1 cellular context compared by ENCODE assay signal in genomic region chr17:28812136-28812979, GRCh38.
TF ChIP-seq lines count a peak whose summit lies in the region.

No MANE protein-coding gene starts in this region.

TF ChIP-seq in HEK293, 187 proteins besides CTCF, POLR2A, EP300 and RAD21 (continued from another document and continues in another):
- TF ChIP-seq ZNF555 (tag by site-specific recombination; conservative IDR thresholded peaks at IDR 0.05): no peak
- no peak for TF ChIP-seq ZNF580 (tag by site-specific recombination; IDR thresholded peaks at IDR 0.05)
- TF ChIP-seq ZNF16 (tag by site-specific recombination; IDR thresholded peaks at IDR 0.05; ENCODE audit: low read depth): no peak
- TF ChIP-seq KLF8 (tag by site-specific recombination; IDR thresholded peaks at IDR 0.05): peak; percentile 73
- no peak for TF ChIP-seq ZNF362 (tag by site-specific recombination; IDR thresholded peaks at IDR 0.05)
- peak; percentile 54 for TF ChIP-seq ZBTB17 (tag by site-specific recombination; IDR thresholded peaks at IDR 0.05)
- no peak for TF ChIP-seq ZFP3 (tag by site-specific recombination; IDR thresholded peaks at IDR 0.05; ENCODE audit: low read depth)
- TF ChIP-seq ZNF133 (tag by site-specific recombination; IDR thresholded peaks at IDR 0.05): no peak
- peak; percentile 55 for TF ChIP-seq KLF10 (tag by site-specific recombination; IDR thresholded peaks at IDR 0.05)
- no peak for TF ChIP-seq HOXD13 (CRISPR knock-in tag; IDR thresholded peaks at IDR 0.05; ENCODE audit: borderline replicate concordance)
- TF ChIP-seq SP2 (tag by site-specific recombination; IDR thresholded peaks at IDR 0.05): peak; percentile 98
- TF ChIP-seq KLF1 (tag by site-specific recombination; IDR thresholded peaks at IDR 0.05): peak; percentile 8; the same call in 1 of the 2 replicates
- TF ChIP-seq GLIS2 (tag by site-specific recombination; IDR thresholded peaks at IDR 0.05): peak; percentile 98
- peak; percentile 50 for TF ChIP-seq ZFHX2 (tag by site-specific recombination; conservative IDR thresholded peaks at IDR 0.05)
- TF ChIP-seq REPIN1 (tag by site-specific recombination; IDR thresholded peaks at IDR 0.05; ENCODE audit: low read depth): no peak
- peak; percentile 90 for TF ChIP-seq ZBTB10 (tag by site-specific recombination; IDR thresholded peaks at IDR 0.05)
- TF ChIP-seq ZNF596 (tag by site-specific recombination; IDR thresholded peaks at IDR 0.05): no peak
- no peak; the same call in 1 of the 2 replicates for TF ChIP-seq MYNN (tag by site-specific recombination; IDR thresholded peaks at IDR 0.05; ENCODE audit: borderline replicate concordance)
- no peak for TF ChIP-seq ZNF521 (tag by site-specific recombination; IDR thresholded peaks at IDR 0.05)
- peak; percentile 32; the same call in 1 of the 2 replicates for TF ChIP-seq ZFP69B (tag by site-specific recombination; IDR thresholded peaks at IDR 0.05)
- peak; percentile 7; the same call in 1 of the 2 replicates for TF ChIP-seq ZNF366 (tag by site-specific recombination; conservative IDR thresholded peaks at IDR 0.05)
- no peak for TF ChIP-seq ZNF488 (tag by site-specific recombination; IDR thresholded peaks at IDR 0.05)
- TF ChIP-seq WT1 (tag by site-specific recombination; IDR thresholded peaks at IDR 0.05): no peak
- TF ChIP-seq ZBTB6 (tag by site-specific recombination; IDR thresholded peaks at IDR 0.05): no peak
- 0 out of 2 replicates have a peak, but pooled peaks have one; percentile 21 for TF ChIP-seq ZSCAN4 (tag by site-specific recombination; IDR thresholded peaks at IDR 0.05)
- no peak for TF ChIP-seq GLI2 (tag by site-specific recombination; IDR thresholded peaks at IDR 0.05; ENCODE audit: borderline replicate concordance, low read depth)
- peak; percentile 76 for TF ChIP-seq ZBTB48 (tag by site-specific recombination; IDR thresholded peaks at IDR 0.05)
- no peak for TF ChIP-seq ZSCAN18 (tag by site-specific recombination; IDR thresholded peaks at IDR 0.05)
- TF ChIP-seq ZNF398 (tag by site-specific recombination; IDR thresholded peaks at IDR 0.05): peak; percentile 75; the same call in 1 of the 2 replicates
- TF ChIP-seq ZNF544 (tag by site-specific recombination; IDR thresholded peaks at IDR 0.05): no peak
- TF ChIP-seq GLIS1 (tag by site-specific recombination; IDR thresholded peaks at IDR 0.05): peak; percentile 77
- peak; percentile 88 for TF ChIP-seq ZNF76 (tag by site-specific recombination; IDR thresholded peaks at IDR 0.05; ENCODE audit: borderline replicate concordance, low read depth)
- no peak for TF ChIP-seq ZNF707 (tag by site-specific recombination; IDR thresholded peaks at IDR 0.05)
- no peak for TF ChIP-seq ZBTB1 (tag by site-specific recombination; IDR thresholded peaks at IDR 0.05)
- TF ChIP-seq ZNF571 (tag by site-specific recombination; IDR thresholded peaks at IDR 0.05): no peak
- no peak for TF ChIP-seq ZNF518A (tag by site-specific recombination; conservative IDR thresholded peaks at IDR 0.05; ENCODE audit: low read depth)
- 0 out of 2 replicates have a peak, but pooled peaks have one; percentile 58 for TF ChIP-seq ZNF501 (tag by site-specific recombination; IDR thresholded peaks at IDR 0.05)
- peak; percentile 54; the same call in 1 of the 2 replicates for TF ChIP-seq ELK4 (IDR thresholded peaks at IDR 0.05; ENCODE audit: borderline replicate concordance, low read depth, low read length)
- no peak; the same call in 1 of the 2 replicates for TF ChIP-seq BCL11B (tag by site-specific recombination; IDR thresholded peaks at IDR 0.05; ENCODE audit: low read depth)
- no peak for TF ChIP-seq ZSCAN23 (tag by site-specific recombination; IDR thresholded peaks at IDR 0.05)
- peak; percentile 33; the same call in 1 of the 2 replicates for TF ChIP-seq ZIC2 (tag by site-specific recombination; IDR thresholded peaks at IDR 0.05)
- TF ChIP-seq ZNF423 (tag by site-specific recombination; IDR thresholded peaks at IDR 0.05): peak; percentile 27; the same call in 1 of the 2 replicates
- no peak for TF ChIP-seq ZNF114 (tag by site-specific recombination; IDR thresholded peaks at IDR 0.05)
- TF ChIP-seq ZNF140 (tag by site-specific recombination; IDR thresholded peaks at IDR 0.05): no peak
- TF ChIP-seq ZNF776 (tag by site-specific recombination; IDR thresholded peaks at IDR 0.05; ENCODE audit: borderline replicate concordance): no peak
- no peak for TF ChIP-seq ZNF701 (tag by site-specific recombination; IDR thresholded peaks at IDR 0.05)
